In genomic region chr4:42392436-42392835, GRCh38 we compare ENCODE assay signal across 14 cellular contexts. TPM values are rescaled to one million over a fixed set of nuclear protein-coding genes. Genes with fewer than 3 reads are reported as not detected.
DNase-seq lines count a peak whose midpoint lies in the region; ATAC-seq and TF ChIP-seq lines count a peak whose summit lies in the region.
"Had no signal": no experiment of that assay in that cellular context is flagged by ENCODE, and none has a peak within 500 bp of the region (broad histone marks: within the 10 kb centered on the region; RNA-seq: fewer than 3 reads in every experiment).

No MANE protein-coding gene starts in this region.

- peak overlapping the region; percentile 40 for H2AK5ac ChIP-seq in mesenchymal stem cell (ENCODE audit: low read length, severe bottlenecking)

- no peak overlapping the region for H2BK12ac ChIP-seq in mesenchymal stem cell (ENCODE audit: low read length in 2 of 2)

- H2AFZ ChIP-seq in OCI-LY3 (ENCODE audit: low read depth, low read length) (peak overlapping the region; percentile 31; the same call in 1 of the 2 replicates), mesenchymal stem cell (ENCODE audit: low read depth, low read length) (no peak overlapping the region)

- TF ChIP-seq CTCF in HEK293 (tag by site-specific recombination; IDR thresholded peaks at IDR 0.05) = no peak
- no peak for TF ChIP-seq CTCF in OCI-LY3 (IDR thresholded peaks at IDR 0.05; ENCODE audit: low read depth, low read length)

- no peak overlapping the region for H2BK15ac ChIP-seq in mesenchymal stem cell (ENCODE audit: low read depth, poor library complexity, severe bottlenecking)

- POLR2A ChIA-PET in HEK293 (lab: Yijun Ruan, JAX) = no interaction called here

- H2BK5ac ChIP-seq in mesenchymal stem cell (ENCODE audit: low read depth, low read length, poor library complexity, severe bottlenecking) = peak overlapping the region; percentile 1

- no peak overlapping the region for H2BK120ac ChIP-seq in mesenchymal stem cell (ENCODE audit: low read depth, low read length)

- ATAC-seq in HG03095 (IDR thresholded peaks at IDR 0.05; ENCODE audit: unreplicated experiment) = no peak
- ATAC-seq: HCT116 had no signal

- no peak overlapping the region for H4K8ac ChIP-seq in mesenchymal stem cell (ENCODE audit: low read length)

- WGBS in mesenchymal stem cell = 97% methylated on average over 4 of the region's 4 CpGs

- no peaks in the 10 kb centered on the region for H4K20me1 ChIP-seq in OCI-LY3 (ENCODE audit: insufficient read depth, low read length)

- DNase-seq in mesenchymal stem cell (no peak), NCI-H446 (lab: John Stamatoyannopoulos, UW) (no peak), AML-193 (lab: John Stamatoyannopoulos, UW) (no peak), substantia nigra (lab: John Stamatoyannopoulos, UW) (no peak)
- DNase-seq: Caco-2; CD4-positive, alpha-beta T cell; GOT3; H7; KG1 had no signal

- H3K27ac ChIP-seq in HEK293 (ENCODE audit: extremely low read depth, low read depth, low read length) (no peak overlapping the region), OCI-LY3 (ENCODE audit: low read length) (peak overlapping the region; percentile 71), mesenchymal stem cell (ENCODE audit: low read length, poor library complexity, severe bottlenecking) (peak overlapping the region; percentile 64), substantia nigra (ENCODE audit: low read depth, low read length, poor library complexity, severe bottlenecking) (no peak overlapping the region)
- H3K27ac ChIP-seq: C4-2B had no signal

- peaks cover 5% of the 10 kb centered on the region; the same call in 1 of the 2 replicates for H3K27me3 ChIP-seq in OCI-LY3 (ENCODE audit: low read depth, low read length)
- peaks cover 0 to 26% of the 10 kb centered on the region in 2 experiments for H3K27me3 ChIP-seq in mesenchymal stem cell (ENCODE audit: control insufficient read depth in 1 of 2, insufficient read depth in 1 of 2, low read length in 2 of 2)

- no peak overlapping the region for H3K4ac ChIP-seq in mesenchymal stem cell (ENCODE audit: low read depth in 1 of 2, low read length in 2 of 2)

- H3K79me2 ChIP-seq in OCI-LY3 (ENCODE audit: low read length) = peaks cover 5% of the 10 kb centered on the region; the same call in 1 of the 2 replicates

- no peak overlapping the region for H3K23ac ChIP-seq in mesenchymal stem cell (ENCODE audit: low read length in 2 of 2)

- H3K4me2 ChIP-seq in OCI-LY3 (ENCODE audit: low read length) (peak overlapping the region; percentile 83), mesenchymal stem cell (ENCODE audit: low read length, poor library complexity, severe bottlenecking) (no peak overlapping the region)

- H3K36me3 ChIP-seq in HEK293 (ENCODE audit: control insufficient read depth in 2 of 2, insufficient read depth in 1 of 2, low read length in 2 of 2) (no peaks in the 10 kb centered on the region), OCI-LY3 (replicated peaks; ENCODE audit: low read depth, low read length) (no peaks in the 10 kb centered on the region), mesenchymal stem cell (ENCODE audit: control insufficient read depth in 1 of 2, insufficient read depth in 2 of 2, low read depth in 1 of 2, low read length in 2 of 2) (no peaks in the 10 kb centered on the region)

- H3K9ac ChIP-seq in OCI-LY3 (ENCODE audit: low read length) (peak overlapping the region; percentile 49; the same call in 1 of the 2 replicates), mesenchymal stem cell (ENCODE audit: low read length) (no peak overlapping the region)

- no peaks in the 10 kb centered on the region for H3K9me3 ChIP-seq in HEK293 (ENCODE audit: control insufficient read depth, insufficient read depth, low read depth, low read length)
- H3K9me3 ChIP-seq in OCI-LY3 (ENCODE audit: insufficient read depth, low read length) = no peaks in the 10 kb centered on the region
- H3K9me3 ChIP-seq in mesenchymal stem cell (ENCODE audit: control insufficient read depth, low read length) = no peaks in the 10 kb centered on the region
- H3K9me3 ChIP-seq: Caco-2 had no signal

- H3K14ac ChIP-seq in mesenchymal stem cell (ENCODE audit: low read length in 2 of 2) = no peak overlapping the region

- H3K18ac ChIP-seq in mesenchymal stem cell (ENCODE audit: low read depth in 1 of 2, low read length in 2 of 2) = no peak overlapping the region

- H3K79me1 ChIP-seq in mesenchymal stem cell (replicated peaks; ENCODE audit: low read length, poor library complexity, severe bottlenecking) = peaks cover 4% of the 10 kb centered on the region

- H3K4me3 ChIP-seq in HEK293 (ENCODE audit: low read depth, low read length) = no peak overlapping the region
- no peak overlapping the region for H3K4me3 ChIP-seq in OCI-LY3 (ENCODE audit: low read length)
- no peak overlapping the region for H3K4me3 ChIP-seq in mesenchymal stem cell (ENCODE audit: insufficient read depth in 1 of 2, low read depth in 1 of 2, low read length in 2 of 2)

- no peak overlapping the region for H4K91ac ChIP-seq in mesenchymal stem cell (ENCODE audit: low read length)

- CTCF ChIA-PET in HEK293 (lab: Yijun Ruan, JAX) = interaction anchor here (0.7 to 1.4 kb wide), 2 partner anchors 21 to 209 kb away, joined by 3 read pairs; no protein-coding TSS in a partner anchor

- no peaks in the 10 kb centered on the region for H3K4me1 ChIP-seq in HEK293 (ENCODE audit: control insufficient read depth, insufficient read depth, low read length)
- peaks cover 34% of the 10 kb centered on the region for H3K4me1 ChIP-seq in OCI-LY3 (ENCODE audit: low read length)
- peaks cover 9% of the 10 kb centered on the region for H3K4me1 ChIP-seq in mesenchymal stem cell (ENCODE audit: control insufficient read depth, insufficient read depth, low read depth, low read length)
- H3K4me1 ChIP-seq: Caco-2 had no signal

TF ChIP-seq in HEK293, 187 proteins besides CTCF, POLR2A, EP300 and RAD21:
- peak; percentile 2; the same call in 1 of the 2 replicates for TF ChIP-seq SCRT2 (tag by site-specific recombination; IDR thresholded peaks at IDR 0.05)
- TF ChIP-seq ZNF544 (tag by site-specific recombination; IDR thresholded peaks at IDR 0.05) = no peak

RNA-seq across cellular contexts. Expression of gene SHISA3, which starts 4.9 kb away (rescaled TPM):
- polyA plus RNA-seq in mesenchymal stem cell (2013, experiment 1 of 2) = 1.1 TPM
- polyA plus RNA-seq in mesenchymal stem cell (2013, experiment 2 of 2) = 1.2 TPM

Comparison
In these comparisons a context has a peak if more than half of its experiments do, and no peak if none do; other contexts are left out.
1. H3K27ac ChIP-seq: peak in OCI-LY3 (single experiment) and mesenchymal stem cell (single experiment); none in HEK293 (single experiment) and substantia nigra (single experiment).